ENCODE assay signal across 20 cellular contexts in genomic region chr12:57543666-57544065, GRCh38. TPM values are rescaled to one million over a fixed set of nuclear protein-coding genes. Genes with fewer than 3 reads are reported as not detected.
DNase-seq lines count a peak whose midpoint lies in the region; ATAC-seq and TF ChIP-seq lines count a peak whose summit lies in the region.
"Had no signal": no experiment of that assay in that cellular context is flagged by ENCODE, and none has a peak within 500 bp of the region (broad histone marks: within the 10 kb centered on the region; RNA-seq: fewer than 3 reads in every experiment).

No MANE protein-coding gene starts in this region.

- TF ChIP-seq POLR2A in adrenal gland (IDR thresholded peaks at IDR 0.05): no peak

- H3K9me3 ChIP-seq in BLaER1 (no peaks in the 10 kb centered on the region), adrenal gland (replicated peaks in 1 of 3) (no peaks in the 10 kb centered on the region)
- H3K9me3 ChIP-seq: mucosa of descending colon, pancreas, testis had no signal

- WGBS in adrenal gland, 4 donors: 64 to 100% (median 81%) methylated on average over 1 of the region's 1 CpG

- H3K27me3 ChIP-seq in BLaER1 (peaks cover 14% of the 10 kb centered on the region), adrenal gland (no peaks in the 10 kb centered on the region)
- H3K27me3 ChIP-seq: pancreas, testis had no signal

- peak overlapping the region; percentile 45 for H3K4me2 ChIP-seq in BLaER1

- H3K36me3 ChIP-seq in BLaER1 (peaks cover 39% of the 10 kb centered on the region), adrenal gland (replicated peaks in 1 of 2) (peaks cover 0 to 27% of the 10 kb centered on the region in 2 donors)

- intact Hi-C loops in adrenal gland (cut with DNase I): no loop called here

- no peak for ATAC-seq in GM18909 (IDR thresholded peaks at IDR 0.05; ENCODE audit: poor library complexity, unreplicated experiment)
- ATAC-seq: activated CD4-positive, alpha-beta T cell treated with anti-CD3 and anti-CD28 coated beads for 36 hours; left cardiac atrium; mucosa of descending colon; pancreas had no signal

- no peak overlapping the region for H3K4me3 ChIP-seq in BLaER1
- H3K4me3 ChIP-seq in adrenal gland: no peak overlapping the region
- H3K4me3 ChIP-seq: mucosa of descending colon, pancreas, testis had no signal

- DNase-seq in EL (peak; percentile 29), NCI-H510A treated with DMSO at 0.1 percent for 48 hours (lab: John Stamatoyannopoulos, UW) (peak; percentile 69), inferior parietal cortex (ENCODE audit: extremely low spot score) (peak; percentile 31), adrenal gland (no peak), COR-L47 (lab: John Stamatoyannopoulos, UW) (no peak)
- DNase-seq in activated CD4-positive, CD25-positive, alpha-beta regulatory T cell treated with anti-CD3 and anti-CD28 coated beads, Interleukin-2, amount 50 U/mL, for 72 hours: no peak
- DNase-seq: activated CD4-positive, alpha-beta T cell treated with anti-CD3 and anti-CD28 coated beads for 36 hours; AML-193; DMS79; HFFc6; left cardiac atrium; mucosa of descending colon; NCI-H2171; pancreas; SIG-M5; stimulated activated CD4-positive, alpha-beta T cell treated with anti-CD3 and anti-CD28 coated beads, Interleukin-4, amount 100 ng/mL, for 24 hours; stimulated activated CD8-positive, alpha-beta memory T cell treated with anti-CD3 and anti-CD28 coated beads, Interleukin-4, amount 100 ng/mL, for 48 hours; testis had no signal

- H4K20me1 ChIP-seq in BLaER1: peaks cover 9% of the 10 kb centered on the region

- no peak overlapping the region for H3K27ac ChIP-seq in BLaER1
- no peak overlapping the region for H3K27ac ChIP-seq in adrenal gland
- H3K27ac ChIP-seq: pancreas, testis had no signal

- no peak for TF ChIP-seq CTCF in adrenal gland (IDR thresholded peaks at IDR 0.05)

- peak overlapping the region; percentile 61; the same call in 1 of the 2 replicates for H3K9ac ChIP-seq in BLaER1

- H3K4me1 ChIP-seq in BLaER1 (peaks cover 36% of the 10 kb centered on the region), adrenal gland (replicated peaks in 1 of 2) (peaks cover 9 to 29% of the 10 kb centered on the region in 2 donors)

RNA-seq across cellular contexts. Expression of gene DCTN2, which starts 3.3 kb away (rescaled TPM):
- 100 to 1,000 TPM; 114 to 202 (median 135) TPM for total RNA-seq in adrenal gland
- 100 to 1,000 TPM in 2 of 3 donors, 10 to 100 TPM in 1; 81.2 to 238 (median 101) TPM for polyA plus RNA-seq in adrenal gland

RNA-seq across cellular contexts. Expression of gene KIF5A, which starts 6.2 kb away (rescaled TPM):
- 1 to 10 TPM in 3 of 8 donors, under 1 TPM in 4, not detected in 1; 0.32 to 7.6 (median 0.61) TPM for total RNA-seq in adrenal gland
- polyA plus RNA-seq in adrenal gland: 1 to 10 TPM; 1.9 to 7.4 (median 5.6) TPM

RNA-seq across cellular contexts. Expression of gene MBD6, which starts 21.0 kb away (rescaled TPM):
- 100 to 1,000 TPM in 2 of 8 donors, 10 to 100 TPM in 6; 10.9 to 128 (median 38.1) TPM for total RNA-seq in adrenal gland
- polyA plus RNA-seq in adrenal gland: 100 to 1,000 TPM in 1 of 3 donors, 10 to 100 TPM in 2; 21.7 to 167 (median 91.4) TPM

RNA-seq across cellular contexts. Expression of gene DDIT3, which starts 23.4 kb away (rescaled TPM):
- 10 to 100 TPM in 7 of 8 donors, 1 to 10 TPM in 1; 7.7 to 65.1 (median 30.9) TPM for total RNA-seq in adrenal gland
- polyA plus RNA-seq in adrenal gland: 10 to 100 TPM; 72.8 to 98.4 (median 72.9) TPM

RNA-seq across cellular contexts. Expression of gene PIP4K2C, which starts 47.3 kb away (rescaled TPM):
- total RNA-seq in adrenal gland: 10 to 100 TPM; 21.9 to 75.9 (median 30.9) TPM
- polyA plus RNA-seq in adrenal gland: 10 to 100 TPM in 1 of 3 donors, 1 to 10 TPM in 2; 8.1 to 31.5 (median 8.6) TPM

Comparison
In these comparisons a context has a peak if more than half of its experiments do, and no peak if none do; other contexts are left out.
1. DNase-seq: peak in EL (single experiment), NCI-H510A treated with DMSO at 0.1 percent for 48 hours (single experiment) and inferior parietal cortex (single experiment); none in activated CD4-positive, CD25-positive, alpha-beta regulatory T cell treated with anti-CD3 and anti-CD28 coated beads, Interleukin-2, amount 50 U/mL, for 72 hours (single experiment), adrenal gland (0 of 7) and COR-L47 (single experiment).